15 cellular contexts compared by ENCODE assay signal in the genomic region with DNA sequence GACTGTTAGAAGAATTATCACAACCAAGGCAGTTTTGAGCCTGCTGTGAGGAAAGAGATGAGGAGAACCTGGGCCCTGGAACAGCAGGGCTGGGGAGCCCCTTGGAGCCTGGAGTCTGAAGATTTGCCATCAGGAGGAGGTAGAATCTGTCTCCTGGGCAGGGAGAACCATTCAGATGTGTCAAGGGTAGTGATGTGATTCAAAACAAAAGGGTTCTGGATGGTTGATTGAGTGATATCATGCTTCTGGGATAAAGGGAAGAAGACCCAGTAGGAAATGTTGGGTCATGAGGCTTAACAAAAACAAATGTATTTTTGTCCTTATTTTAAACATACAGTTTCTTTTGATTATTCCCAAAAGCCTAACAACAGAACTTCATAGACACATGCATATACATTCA. TPM values are rescaled to one million over a fixed set of nuclear protein-coding genes. Genes with fewer than 3 reads are reported as not detected.
DNase-seq lines count a peak whose midpoint lies in the region; ATAC-seq and TF ChIP-seq lines count a peak whose summit lies in the region.
"Had no signal": no experiment of that assay in that cellular context is flagged by ENCODE, and none has a peak within 500 bp of the region (broad histone marks: within the 10 kb centered on the region; RNA-seq: fewer than 3 reads in every experiment).

No MANE protein-coding gene starts in this region.

- no peaks in the 10 kb centered on the region for H3K36me3 ChIP-seq in osteoblast (ENCODE audit: insufficient read depth, low read length)

- H3K79me2 ChIP-seq in osteoblast (ENCODE audit: insufficient read depth, low read length): no peaks in the 10 kb centered on the region

- H3K4me1 Mint-ChIP-seq in brain (peaks cover 27% of the 10 kb centered on the region), osteocyte (ENCODE audit: unreplicated experiment) (peaks cover 51% of the 10 kb centered on the region)

- H3K9me3 ChIP-seq in osteoblast (ENCODE audit: low read depth, low read length): no peaks in the 10 kb centered on the region
- H3K9me3 ChIP-seq: Peyer's patch, sigmoid colon, testis had no signal

- in situ Hi-C loops in Caki2 (cut with HindIII; ENCODE audit: low pct_unique_long_range_greater_than_20kb, low sequenced_read_pairs): no loop called here

- ATAC-seq in HG02642 (IDR thresholded peaks at IDR 0.05; ENCODE audit: poor library complexity, unreplicated experiment) (peak; percentile 6), GM21529 (IDR thresholded peaks at IDR 0.05; ENCODE audit: unreplicated experiment) (no peak)

- H2AFZ ChIP-seq in osteoblast (ENCODE audit: low read length): no peak overlapping the region

- peak; percentile 53 for DNase-seq in Caki2 (ENCODE audit: low read depth)
- no peak for DNase-seq in osteocyte (ENCODE audit: extremely low spot score, unreplicated experiment)
- no peak for DNase-seq in activated gamma-delta T cell treated with Interleukin-2 at 50 U/mL for 16 hours
- no peak for DNase-seq in NCI-H146 (lab: John Stamatoyannopoulos, UW)
- no peak for DNase-seq in osteoblast (ENCODE audit: insufficient read length, low spot score, missing footprints)
- DNase-seq: foreskin melanocyte, naive B cell, NCI-H1417, NCI-H446 treated with DMSO at 0.1 percent for 48 hours, Peyer's patch, sigmoid colon, testis had no signal

- no peak overlapping the region for H3K27ac ChIP-seq in osteoblast (ENCODE audit: low read depth, low read length)
- H3K27ac ChIP-seq: testis had no signal

- H4K20me1 ChIP-seq in osteoblast (ENCODE audit: insufficient read depth, low read length): no peaks in the 10 kb centered on the region

- H3K9me3 Mint-ChIP-seq in brain: no peaks in the 10 kb centered on the region
- no peaks in the 10 kb centered on the region for H3K9me3 Mint-ChIP-seq in osteocyte (ENCODE audit: unreplicated experiment)
- H3K9me3 Mint-ChIP-seq: naive B cell had no signal

- H3K27ac Mint-ChIP-seq in brain (peak overlapping the region in 3 of 5 experiments; percentile 33 to 68 (median 46)), osteocyte (ENCODE audit: unreplicated experiment) (peak overlapping the region; percentile 74)

- H3K27me3 Mint-ChIP-seq in brain (no peaks in the 10 kb centered on the region), osteocyte (ENCODE audit: unreplicated experiment) (no peaks in the 10 kb centered on the region)

- H3K4me2 ChIP-seq in osteoblast (ENCODE audit: insufficient read depth, low read length): no peak overlapping the region

- H3K4me3 Mint-ChIP-seq in brain (no peak overlapping the region), osteocyte (ENCODE audit: unreplicated experiment) (no peak overlapping the region)
- H3K4me3 Mint-ChIP-seq: naive B cell had no signal

- peaks cover 25% of the 10 kb centered on the region for H3K27me3 ChIP-seq in osteoblast (ENCODE audit: insufficient read depth, low read length)
- H3K27me3 ChIP-seq: Peyer's patch, sigmoid colon, testis had no signal

- peaks cover 5% of the 10 kb centered on the region for H3K4me1 ChIP-seq in osteoblast (ENCODE audit: insufficient read depth, low read length)

- H3K4me3 ChIP-seq in osteoblast (ENCODE audit: insufficient read depth, low read length): no peak overlapping the region
- H3K4me3 ChIP-seq: Peyer's patch, sigmoid colon, testis had no signal

- TF ChIP-seq CTCF in brain (conservative IDR thresholded peaks at IDR 0.05) (no peak), osteocyte (IDR thresholded peaks at IDR 0.05) (no peak), osteoblast (IDR thresholded peaks at IDR 0.05; ENCODE audit: extremely low read depth, low read depth, low read length) (no peak)

- H3K36me3 Mint-ChIP-seq in brain (peaks cover 58% of the 10 kb centered on the region), osteocyte (ENCODE audit: unreplicated experiment) (peaks cover 13% of the 10 kb centered on the region)

RNA-seq across cellular contexts. Expression of gene RNF144A, which starts 28.6 kb away (rescaled TPM):
- total RNA-seq in Caki2 (2014; rRNA removed; shearing (Covaris generic); ENCODE audit: low replicate concordance): 5.0 and 19.5 TPM in 2 replicates
- 27.5 TPM for polyA plus RNA-seq in brain (ENCODE audit: insufficient read depth, low read depth, low replicate concordance)
- total RNA-seq in osteocyte: 9.0 and 9.6 TPM in 2 replicates
- total RNA-seq in osteoblast: 15.9 and 18.0 TPM in 2 replicates
